Comparison of ENCODE assay signal across 19 cellular contexts in the genomic region with DNA sequence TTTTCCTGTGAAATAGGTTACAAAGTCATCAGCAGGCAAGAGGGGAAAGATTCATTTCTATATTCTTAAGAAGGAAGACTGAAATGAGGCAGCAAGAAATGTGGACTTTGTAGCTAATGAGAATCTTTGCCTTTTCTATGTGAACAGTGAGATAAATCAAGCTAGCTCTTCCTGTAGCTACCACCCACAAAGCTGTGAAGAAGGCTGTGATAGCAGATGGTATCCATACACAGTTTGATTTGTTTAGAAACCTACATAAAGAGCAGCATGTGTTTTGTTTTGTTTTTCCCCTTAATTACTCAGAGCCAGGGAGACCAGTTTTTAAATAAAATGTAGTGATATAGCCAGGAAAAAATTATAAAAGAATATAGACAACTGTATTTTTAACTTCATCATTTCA. TPM values are rescaled to one million over a fixed set of nuclear protein-coding genes. Genes with fewer than 3 reads are reported as not detected.
DNase-seq lines count a peak whose midpoint lies in the region; ATAC-seq and TF ChIP-seq lines count a peak whose summit lies in the region.
"Had no signal": no experiment of that assay in that cellular context is flagged by ENCODE, and none has a peak within 500 bp of the region (broad histone marks: within the 10 kb centered on the region; RNA-seq: fewer than 3 reads in every experiment).

No MANE protein-coding gene starts in this region.

- H3K27ac Mint-ChIP-seq in memory B cell = peak overlapping the region; percentile 86
- no peak overlapping the region for H3K27ac Mint-ChIP-seq in chondrocyte (ENCODE audit: unreplicated experiment)
- H3K27ac Mint-ChIP-seq in activated T-cell treated with anti-CD3 and anti-CD28 coated beads, Interleukin-2, amount 50 U/mL, for 72 hours = no peak overlapping the region
- H3K27ac Mint-ChIP-seq: CD14-positive monocyte had no signal

- no peaks in the 10 kb centered on the region for H3K27me3 Mint-ChIP-seq in memory B cell
- H3K27me3 Mint-ChIP-seq in chondrocyte (ENCODE audit: low read depth) = no peaks in the 10 kb centered on the region
- H3K27me3 Mint-ChIP-seq in activated T-cell treated with anti-CD3 and anti-CD28 coated beads, Interleukin-2, amount 50 U/mL, for 72 hours (ENCODE audit: low read depth) = no peaks in the 10 kb centered on the region

- TF ChIP-seq CTCF in GM12865 (IDR thresholded peaks at IDR 0.05; ENCODE audit: insufficient read depth, low read depth, low read length, missing control alignments) = no peak
- no peak for TF ChIP-seq CTCF in chondrocyte (IDR thresholded peaks at IDR 0.05)

- H3K4me3 ChIP-seq in GM12865 (ENCODE audit: low read depth, low read length) = no peak overlapping the region
- H3K4me3 ChIP-seq: GM23248 had no signal

- peaks cover 6% of the 10 kb centered on the region for H3K9me3 Mint-ChIP-seq in memory B cell
- H3K9me3 Mint-ChIP-seq in chondrocyte (ENCODE audit: low read depth) = peaks cover 17% of the 10 kb centered on the region
- H3K9me3 Mint-ChIP-seq in activated T-cell treated with anti-CD3 and anti-CD28 coated beads, Interleukin-2, amount 50 U/mL, for 72 hours = no peaks in the 10 kb centered on the region

- DNase-seq in GM12865 (ENCODE audit: low read depth) (peak; percentile 10), NCI-H1694 treated with DMSO at 0.1 percent for 48 hours (lab: John Stamatoyannopoulos, UW) (peak; percentile 44), memory B cell (ENCODE audit: low spot score in 2 of 2) (no peak), chondrocyte (ENCODE audit: low spot score) (no peak)
- no peak for DNase-seq in activated T-cell treated with anti-CD3 and anti-CD28 coated beads, Interleukin-2, amount 50 U/mL, for 72 hours
- DNase-seq: ACHN, AML-193, GF-D8, GM23248, HCEC 1CT, NCI-H1417, NCI-H2029, NCI-H446 treated with DMSO at 0.1 percent for 48 hours, SIG-M5, T-helper 1 cell had no signal

- H3K4me3 Mint-ChIP-seq in memory B cell = no peak overlapping the region
- H3K4me3 Mint-ChIP-seq in chondrocyte (ENCODE audit: unreplicated experiment) = no peak overlapping the region
- no peak overlapping the region for H3K4me3 Mint-ChIP-seq in activated T-cell treated with anti-CD3 and anti-CD28 coated beads, Interleukin-2, amount 50 U/mL, for 72 hours
- H3K4me3 Mint-ChIP-seq: CD14-positive monocyte had no signal

- ATAC-seq in memory B cell (ENCODE audit: low read depth) (no peak), GM18858 (IDR thresholded peaks at IDR 0.05; ENCODE audit: unreplicated experiment) (no peak), GM21390 (IDR thresholded peaks at IDR 0.05; ENCODE audit: unreplicated experiment) (no peak)
- no peak for ATAC-seq in activated T-cell treated with anti-CD3 and anti-CD28 coated beads, Interleukin-2, amount 50 U/mL, for 72 hours (replicated peaks in 1 of 2)
- ATAC-seq: SK-N-SH treated with all-trans-retinoic acid at 6 μM for 48 hours had no signal

- H3K4me1 Mint-ChIP-seq in memory B cell (peaks cover 10% of the 10 kb centered on the region), chondrocyte (ENCODE audit: low read depth) (no peaks in the 10 kb centered on the region)
- peaks cover 12% of the 10 kb centered on the region for H3K4me1 Mint-ChIP-seq in activated T-cell treated with anti-CD3 and anti-CD28 coated beads, Interleukin-2, amount 50 U/mL, for 72 hours (ENCODE audit: low read depth)
- H3K4me1 Mint-ChIP-seq: CD14-positive monocyte had no signal

- H3K36me3 Mint-ChIP-seq in memory B cell = peaks cover 25% of the 10 kb centered on the region
- no peaks in the 10 kb centered on the region for H3K36me3 Mint-ChIP-seq in chondrocyte (ENCODE audit: low read depth)
- no peaks in the 10 kb centered on the region for H3K36me3 Mint-ChIP-seq in activated T-cell treated with anti-CD3 and anti-CD28 coated beads, Interleukin-2, amount 50 U/mL, for 72 hours (ENCODE audit: insufficient read depth in 2 of 2)
- H3K36me3 Mint-ChIP-seq: CD14-positive monocyte had no signal

RNA-seq across cellular contexts. Expression of a gene that starts 45.5 kb away (rescaled TPM):
- total RNA-seq in chondrocyte = 2.4 to 4.6 TPM (median 3.3 TPM) in 3 replicates
- total RNA-seq in activated T-cell treated with anti-CD3 and anti-CD28 coated beads, Interleukin-2, amount 50 U/mL, for 72 hours = 1 to 10 TPM; 1.2 to 2.6 TPM

RNA-seq across cellular contexts. Expression of a gene that starts 54.2 kb away (rescaled TPM):
- total RNA-seq in chondrocyte = 1.1 to 3.0 TPM (median 1.5 TPM) in 3 replicates
- total RNA-seq in activated T-cell treated with anti-CD3 and anti-CD28 coated beads, Interleukin-2, amount 50 U/mL, for 72 hours = under 1 TPM in 1 of 2 donors, not detected in 1; 0.19 TPM

Comparison
In these comparisons a context has a peak if more than half of its experiments do, and no peak if none do; other contexts are left out.
1. DNase-seq: peak in GM12865 (single experiment) and NCI-H1694 treated with DMSO at 0.1 percent for 48 hours (single experiment); none in memory B cell (0 of 2), chondrocyte (single experiment) and activated T-cell treated with anti-CD3 and anti-CD28 coated beads, Interleukin-2, amount 50 U/mL, for 72 hours (0 of 2).